In genomic region chr17:68435876-68436842, GRCh38 we compare ENCODE assay signal across 1 cellular context.
TF ChIP-seq lines count a peak whose summit lies in the region.

No MANE protein-coding gene starts in this region.

TF ChIP-seq in HepG2, 621 proteins besides CTCF, POLR2A, EP300 and RAD21 (continued from another document):
- TF ChIP-seq POGK (CRISPR knock-in tag; conservative IDR thresholded peaks at IDR 0.05) = no peak
TF ChIP-seq in HepG2: peak in this region for 103.
